Comparison of ENCODE assay signal across 9 cellular contexts in genomic region chr3:171417813-171418212, GRCh38. TPM values are rescaled to one million over a fixed set of nuclear protein-coding genes. Genes with fewer than 3 reads are reported as not detected.
DNase-seq lines count a peak whose midpoint lies in the region; ATAC-seq, FAIRE-seq and TF ChIP-seq lines count a peak whose summit lies in the region.
"Had no signal": no experiment of that assay in that cellular context is flagged by ENCODE, and none has a peak within 500 bp of the region (broad histone marks: within the 10 kb centered on the region; RNA-seq: fewer than 3 reads in every experiment).

No MANE protein-coding gene starts in this region.

- H3K4me1 ChIP-seq in right cardiac atrium (ENCODE audit: control insufficient read depth, insufficient read depth, low read length), result peaks cover 6% of the 10 kb centered on the region
- peaks cover 2 to 5% of the 10 kb centered on the region in 2 donors for H3K4me1 ChIP-seq in small intestine (ENCODE audit: control insufficient read depth in 2 of 2, insufficient read depth in 1 of 2, low read depth in 1 of 2, low read length in 1 of 2)
- peaks cover 0 to 23% (median 0%) of the 10 kb centered on the region in 3 donors for H3K4me1 ChIP-seq in esophagus squamous epithelium
- H3K4me1 ChIP-seq in prostate gland (replicated peaks), result no peaks in the 10 kb centered on the region

- H3K4me3 ChIP-seq in right cardiac atrium (ENCODE audit: low read length) (no peak overlapping the region), small intestine (ENCODE audit: low read depth in 1 of 2, low read length in 2 of 2) (no peak overlapping the region), esophagus squamous epithelium (no peak overlapping the region), prostate gland (no peak overlapping the region)

- WGBS in right cardiac atrium, result 58% methylated on average over 3 of the region's 3 CpGs
- 72 to 85% (median 75%) methylated on average over 3 of the region's 3 CpGs for WGBS in small intestine, 3 donors
- WGBS in esophagus squamous epithelium, 2 donors, result 68 to 89% methylated on average over 3 of the region's 3 CpGs
- 88% methylated on average over 3 of the region's 3 CpGs for WGBS in prostate gland

- H3K9me3 ChIP-seq in right cardiac atrium (ENCODE audit: control insufficient read depth, low read length) (no peaks in the 10 kb centered on the region), small intestine (ENCODE audit: control insufficient read depth, low read depth) (no peaks in the 10 kb centered on the region), esophagus squamous epithelium (no peaks in the 10 kb centered on the region), prostate gland (no peaks in the 10 kb centered on the region)

- H3K27me3 ChIP-seq in right cardiac atrium (ENCODE audit: control insufficient read depth, insufficient read depth) (no peaks in the 10 kb centered on the region), small intestine (ENCODE audit: control insufficient read depth in 2 of 2, insufficient read depth in 2 of 2, low read length in 2 of 2) (no peaks in the 10 kb centered on the region), esophagus squamous epithelium (no peaks in the 10 kb centered on the region), prostate gland (replicated peaks; ENCODE audit: insufficient read depth) (no peaks in the 10 kb centered on the region)

- TF ChIP-seq POLR2A in H54 (IDR thresholded peaks at IDR 0.05; ENCODE audit: low read depth, low read length), result no peak
- no peak for TF ChIP-seq POLR2A in esophagus squamous epithelium (IDR thresholded peaks at IDR 0.05)
- no peak for TF ChIP-seq POLR2A in prostate gland (IDR thresholded peaks at IDR 0.05)

- H3K27ac ChIP-seq in right cardiac atrium (ENCODE audit: low read length), result no peak overlapping the region
- H3K27ac ChIP-seq in small intestine (ENCODE audit: low read depth in 1 of 2, low read length in 1 of 2), result peak overlapping the region in 1 of 2 donors; percentile 45
- H3K27ac ChIP-seq in esophagus squamous epithelium, result peak overlapping the region in 1 of 4 donors; percentile 42
- no peak overlapping the region for H3K27ac ChIP-seq in prostate gland

- H3K36me3 ChIP-seq in small intestine (ENCODE audit: control insufficient read depth in 2 of 2, insufficient read depth in 2 of 2, low read length in 2 of 2) (no peaks in the 10 kb centered on the region), esophagus squamous epithelium (no peaks in the 10 kb centered on the region), prostate gland (no peaks in the 10 kb centered on the region)

- intact Hi-C loops in right cardiac atrium (cut with DNase I) (no loop called here), esophagus squamous epithelium (cut with DNase I) (no loop called here), prostate gland (cut with DNase I) (no loop called here)

- TF ChIP-seq CTCF in esophagus squamous epithelium (IDR thresholded peaks at IDR 0.05), result no peak
- no peak for TF ChIP-seq CTCF in prostate gland (IDR thresholded peaks at IDR 0.05)

- FAIRE-seq in H54 (lab: Jason Lieb, UNC), result peak; percentile 72
- FAIRE-seq in small intestine (lab: Jason Lieb, UNC), result no peak

- ATAC-seq in right cardiac atrium (peak; percentile 73 to 85), GM19035 (IDR thresholded peaks at IDR 0.05; ENCODE audit: unreplicated experiment) (no peak), GM21367 (IDR thresholded peaks at IDR 0.05; ENCODE audit: unreplicated experiment) (no peak)

- peak; percentile 7 for DNase-seq in H54 (ENCODE audit: insufficient read length, low spot score)
- DNase-seq in astrocyte of the hippocampus (ENCODE audit: low read depth, low spot score), result peak; percentile 76
- DNase-seq in right cardiac atrium, result peak in 1 of 3 donors; percentile 13
- peak; percentile 57 for DNase-seq in small intestine
- DNase-seq in esophagus squamous epithelium (lab: John Stamatoyannopoulos, UW), result no peak
- DNase-seq in prostate gland (ENCODE audit: low spot score), result no peak
- DNase-seq: DMS79 had no signal

RNA-seq across cellular contexts. Expression of gene TNIK, which starts 42.4 kb away (rescaled TPM):
- total RNA-seq in right cardiac atrium, result 10 to 100 TPM; 17.1 to 27.4 (median 22.8) TPM
- 8.1 TPM for polyA plus RNA-seq in right cardiac atrium
- polyA plus RNA-seq in small intestine, result 10 to 100 TPM; 14.9 to 38.7 (median 24.9) TPM
- 10 to 100 TPM in 1 of 4 donors, 1 to 10 TPM in 3; 2.2 to 11.6 (median 4.7) TPM for total RNA-seq in esophagus squamous epithelium
- 10 to 100 TPM in 1 of 2 donors, 1 to 10 TPM in 1; 5.6 to 47.1 TPM for total RNA-seq in prostate gland

Comparison
In these comparisons a context has a peak if more than half of its experiments do, and no peak if none do; other contexts are left out.
1. DNase-seq: peak in H54 (single experiment), astrocyte of the hippocampus (single experiment) and small intestine (single experiment); none in esophagus squamous epithelium (single experiment) and prostate gland (single experiment).
2. ATAC-seq: peak in right cardiac atrium (2 of 2); none in GM19035 (single experiment) and GM21367 (single experiment).